In genomic region chr11:19723572-19724342, GRCh38 we compare ENCODE assay signal across 8 cellular contexts. TPM values are rescaled to one million over a fixed set of nuclear protein-coding genes. Genes with fewer than 3 reads are reported as not detected.
DNase-seq lines count a peak whose midpoint lies in the region; ATAC-seq and TF ChIP-seq lines count a peak whose summit lies in the region.

No MANE protein-coding gene starts in this region.

- H3K27ac Mint-ChIP-seq in activated CD8-positive, alpha-beta T cell treated with anti-CD3 and anti-CD28 coated beads for 36 hours: peak overlapping the region; percentile 62

- intact Hi-C loops in activated CD8-positive, alpha-beta T cell treated with anti-CD3 and anti-CD28 coated beads for 36 hours (cut with micrococcal nuclease): no loop called here

- H3K4me1 Mint-ChIP-seq in activated CD8-positive, alpha-beta T cell treated with anti-CD3 and anti-CD28 coated beads for 36 hours (ENCODE audit: low read depth): peaks cover 23% of the 10 kb centered on the region

- no peak overlapping the region for H3K4me3 Mint-ChIP-seq in activated CD8-positive, alpha-beta T cell treated with anti-CD3 and anti-CD28 coated beads for 36 hours

- H3K27me3 Mint-ChIP-seq in activated CD8-positive, alpha-beta T cell treated with anti-CD3 and anti-CD28 coated beads for 36 hours: no peaks in the 10 kb centered on the region

- no peak for TF ChIP-seq CTCF in activated CD8-positive, alpha-beta T cell treated with anti-CD3 and anti-CD28 coated beads for 36 hours (IDR thresholded peaks at IDR 0.05)

- POLR2A ChIA-PET in activated CD8-positive, alpha-beta T cell treated with anti-CD3 and anti-CD28 coated beads for 36 hours (lab: Charles Lee): interaction anchor here (0.6 kb wide), 1 partner anchor 1328 kb away, joined by 3 read pairs; no protein-coding TSS in a partner anchor

- peak; percentile 93 for ATAC-seq in activated CD8-positive, alpha-beta T cell treated with anti-CD3 and anti-CD28 coated beads for 36 hours
- ATAC-seq in esophagus mucosa (peak; percentile 42), HG03159 (IDR thresholded peaks at IDR 0.05; ENCODE audit: unreplicated experiment) (no peak)

- DNase-seq in EL (peak; percentile 48), putamen (ENCODE audit: low spot score) (peak; percentile 58), NOMO-1 treated with DMSO at 0.1 percent for 48 hours (lab: John Stamatoyannopoulos, UW; ENCODE audit: unreplicated experiment) (no peak), DMS79 (lab: John Stamatoyannopoulos, UW) (no peak), iPS-NIHi11 (ENCODE audit: low spot score) (no peak)
- DNase-seq in activated CD8-positive, alpha-beta T cell treated with anti-CD3 and anti-CD28 coated beads for 36 hours: peak; percentile 71

- no peaks in the 10 kb centered on the region for H3K36me3 Mint-ChIP-seq in activated CD8-positive, alpha-beta T cell treated with anti-CD3 and anti-CD28 coated beads for 36 hours (ENCODE audit: low read depth)

- no peaks in the 10 kb centered on the region for H3K9me3 Mint-ChIP-seq in activated CD8-positive, alpha-beta T cell treated with anti-CD3 and anti-CD28 coated beads for 36 hours

- CTCF ChIA-PET in activated CD8-positive, alpha-beta T cell treated with anti-CD3 and anti-CD28 coated beads for 36 hours (lab: Charles Lee): interaction anchor here (1.2 to 2.8 kb wide), 4 partner anchors 12 to 169 kb away, joined by 3 to 16 read pairs (median 9); partner anchors contain the start of gene NAV2

RNA-seq across cellular contexts. Expression of gene NAV2, which starts 11.1 kb away (rescaled TPM):
- under 1 TPM; 0.23 to 0.36 TPM for total RNA-seq in activated CD8-positive, alpha-beta T cell treated with anti-CD3 and anti-CD28 coated beads for 36 hours
- 17.0 TPM for total RNA-seq in esophagus mucosa

Comparison
In these comparisons a context has a peak if more than half of its experiments do, and no peak if none do; other contexts are left out.
1. DNase-seq: peak in EL (single experiment), activated CD8-positive, alpha-beta T cell treated with anti-CD3 and anti-CD28 coated beads for 36 hours (single experiment) and putamen (single experiment); none in NOMO-1 treated with DMSO at 0.1 percent for 48 hours (single experiment), DMS79 (single experiment) and iPS-NIHi11 (single experiment).
2. RNA of gene NAV2, which starts 11.1 kb away (total RNA-seq): 17.0 TPM in esophagus mucosa (single experiment); 0.23 to 0.36 TPM in activated CD8-positive, alpha-beta T cell treated with anti-CD3 and anti-CD28 coated beads for 36 hours; every median in the first group is over 10 times any median in the second.